In the genomic region with DNA sequence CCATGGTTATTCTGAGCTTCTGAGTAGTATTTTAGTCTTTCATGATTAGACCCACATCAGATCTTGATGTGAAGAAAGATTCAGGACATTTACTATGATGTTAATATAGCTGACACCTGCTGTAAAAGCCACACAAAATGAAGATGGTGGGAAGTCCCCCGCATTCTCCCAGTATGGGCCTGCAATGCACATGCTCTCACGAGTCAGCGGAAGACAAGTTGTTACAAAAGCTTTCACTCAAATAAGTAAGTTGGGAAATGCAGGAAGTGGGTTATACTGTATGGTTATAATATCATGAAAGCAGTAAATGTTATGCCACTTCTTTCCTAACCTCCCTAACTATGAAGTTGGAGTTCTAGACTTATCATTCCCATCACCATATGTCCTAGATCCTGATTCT, we compare ENCODE assay signal across 15 cellular contexts.
DNase-seq lines count a peak whose midpoint lies in the region; ATAC-seq and TF ChIP-seq lines count a peak whose summit lies in the region.
"Had no signal": no experiment of that assay in that cellular context is flagged by ENCODE, and none has a peak within 500 bp of the region (broad histone marks: within the 10 kb centered on the region; RNA-seq: fewer than 3 reads in every experiment).

No MANE protein-coding gene starts in this region.

- no peaks in the 10 kb centered on the region for H3K36me3 Mint-ChIP-seq in activated CD8-positive, alpha-beta T cell treated with anti-CD3 and anti-CD28 coated beads for 36 hours (ENCODE audit: low read depth)

- H3K36me3 ChIP-seq in mucosa of descending colon (ENCODE audit: low read depth) (no peaks in the 10 kb centered on the region), GM23248 (ENCODE audit: low read depth) (no peaks in the 10 kb centered on the region)
- H3K36me3 ChIP-seq: sigmoid colon had no signal

- no peaks in the 10 kb centered on the region for H3K79me2 ChIP-seq in GM23248 (ENCODE audit: insufficient read depth)

- peaks cover 4% of the 10 kb centered on the region for H3K4me1 ChIP-seq in mucosa of descending colon (ENCODE audit: low read depth)
- H3K4me1 ChIP-seq in GM23248 (ENCODE audit: insufficient read depth) = no peaks in the 10 kb centered on the region

- H2AFZ ChIP-seq in GM23248 = no peak overlapping the region
- H2AFZ ChIP-seq: GM23338 had no signal

- peak; percentile 50 for ATAC-seq in activated CD8-positive, alpha-beta T cell treated with anti-CD3 and anti-CD28 coated beads for 36 hours
- peak; percentile 42 for ATAC-seq in mucosa of descending colon
- ATAC-seq: GM23338 had no signal

- no peak overlapping the region for H3K4me3 ChIP-seq in mucosa of descending colon
- no peak overlapping the region for H3K4me3 ChIP-seq in GM23248
- H3K4me3 ChIP-seq: GM23338, lung, sigmoid colon had no signal

- no peaks in the 10 kb centered on the region for H3K27me3 Mint-ChIP-seq in activated CD8-positive, alpha-beta T cell treated with anti-CD3 and anti-CD28 coated beads for 36 hours

- H3K4me2 ChIP-seq in GM23248 (ENCODE audit: unreplicated experiment) = no peak overlapping the region
- H3K4me2 ChIP-seq: GM23338 had no signal

- no peak for TF ChIP-seq CTCF in activated CD8-positive, alpha-beta T cell treated with anti-CD3 and anti-CD28 coated beads for 36 hours (IDR thresholded peaks at IDR 0.05)
- TF ChIP-seq CTCF in mucosa of descending colon (IDR thresholded peaks at IDR 0.05) = no peak

- no peaks in the 10 kb centered on the region for H3K9me2 ChIP-seq in GM23248 (ENCODE audit: insufficient read depth)

- CTCF ChIA-PET in activated CD8-positive, alpha-beta T cell treated with anti-CD3 and anti-CD28 coated beads for 36 hours (lab: Charles Lee) = no interaction called here

- no peak overlapping the region for H3K27ac ChIP-seq in GM23248
- H3K27ac ChIP-seq: sigmoid colon, VCaP had no signal

- no peaks in the 10 kb centered on the region; the same call in 1 of the 2 replicates for H3K27me3 ChIP-seq in GM23248 (replicated peaks; ENCODE audit: insufficient read depth)
- H3K27me3 ChIP-seq: sigmoid colon had no signal

- no peaks in the 10 kb centered on the region for H3F3A ChIP-seq in GM23248 (ENCODE audit: insufficient read depth)

- H3K9ac ChIP-seq in GM23248 = no peak overlapping the region

- intact Hi-C loops in activated CD8-positive, alpha-beta T cell treated with anti-CD3 and anti-CD28 coated beads for 36 hours (cut with micrococcal nuclease) = no loop called here
- intact Hi-C loops in mucosa of descending colon (cut with DNase I, micrococcal nuclease) = no loop called here

- H4K20me1 ChIP-seq in GM23248 (ENCODE audit: insufficient read depth) = no peaks in the 10 kb centered on the region

- H3K9me3 ChIP-seq in mucosa of descending colon (no peaks in the 10 kb centered on the region), GM23248 (ENCODE audit: low read depth) (no peaks in the 10 kb centered on the region)
- H3K9me3 ChIP-seq: sigmoid colon had no signal

- H3K4me1 Mint-ChIP-seq in activated CD8-positive, alpha-beta T cell treated with anti-CD3 and anti-CD28 coated beads for 36 hours (ENCODE audit: low read depth) = peaks cover 30% of the 10 kb centered on the region
- H3K4me1 Mint-ChIP-seq: GM23338 had no signal

- in situ Hi-C loops in GM23248 (cut with MboI) = no loop called here

- H3K4me3 Mint-ChIP-seq in activated CD8-positive, alpha-beta T cell treated with anti-CD3 and anti-CD28 coated beads for 36 hours = no peak overlapping the region
- H3K4me3 Mint-ChIP-seq: GM23338 had no signal

- POLR2A ChIA-PET in activated CD8-positive, alpha-beta T cell treated with anti-CD3 and anti-CD28 coated beads for 36 hours (lab: Charles Lee) = no interaction called here

- peak overlapping the region; percentile 47 for H3K27ac Mint-ChIP-seq in activated CD8-positive, alpha-beta T cell treated with anti-CD3 and anti-CD28 coated beads for 36 hours
- H3K27ac Mint-ChIP-seq: GM23338 had no signal

- DNase-seq in SIG-M5 treated with dmso at 0.1 percent for 504 hours (lab: John Stamatoyannopoulos, UW; ENCODE audit: unreplicated experiment) = peak; percentile 81
- DNase-seq in SIG-M5 (lab: John Stamatoyannopoulos, UW) = no peak
- peak; percentile 87 to 92 for DNase-seq in Kasumi-1 (lab: John Stamatoyannopoulos, UW)
- DNase-seq in activated CD8-positive, alpha-beta T cell treated with anti-CD3 and anti-CD28 coated beads for 36 hours = peak; percentile 46
- DNase-seq in mucosa of descending colon = no peak
- DNase-seq in activated gamma-delta T cell (lab: John Stamatoyannopoulos, UW) = no peak
- no peak for DNase-seq in GM23248
- DNase-seq in AG08395 (ENCODE audit: low spot score) = no peak
- DNase-seq: 8988T, NCI-H146, NCI-H526, sigmoid colon had no signal

- WGBS in GM23248 (ENCODE audit: low coverage in 1 of 2, low lambda C conversion rate in 2 of 2, missing lambda C conversion rate in 2 of 2), 2 experiments = 47% methylated on average over 3 of the region's 3 CpGs

- H3K9me3 Mint-ChIP-seq in activated CD8-positive, alpha-beta T cell treated with anti-CD3 and anti-CD28 coated beads for 36 hours = no peaks in the 10 kb centered on the region
- H3K9me3 Mint-ChIP-seq: GM23338 had no signal

Comparison
In these comparisons a context has a peak if more than half of its experiments do, and no peak if none do; other contexts are left out.
1. DNase-seq: peak in SIG-M5 treated with dmso at 0.1 percent for 504 hours (single experiment), Kasumi-1 (2 of 2) and activated CD8-positive, alpha-beta T cell treated with anti-CD3 and anti-CD28 coated beads for 36 hours (single experiment); none in SIG-M5 (single experiment), mucosa of descending colon (0 of 3), activated gamma-delta T cell (single experiment), GM23248 (single experiment) and AG08395 (single experiment).